Comparison of ENCODE assay signal across 6 cellular contexts in genomic region chr16:54964239-54964638, GRCh38. TPM values are rescaled to one million over a fixed set of nuclear protein-coding genes. Genes with fewer than 3 reads are reported as not detected.
"Had no signal": no experiment of that assay in that cellular context is flagged by ENCODE, and none has a peak within 500 bp of the region (broad histone marks: within the 10 kb centered on the region; RNA-seq: fewer than 3 reads in every experiment).

No MANE protein-coding gene starts in this region.

- H3K4me3 Mint-ChIP-seq: IgD-negative memory B cell had no signal

- H3K27ac ChIP-seq: HL-60 had no signal

- H3K27ac Mint-ChIP-seq: IgD-negative memory B cell had no signal

- FAIRE-seq: HTR-8/SVneo had no signal

- H3K27me3 Mint-ChIP-seq: IgD-negative memory B cell had no signal

- H3K4me1 Mint-ChIP-seq: IgD-negative memory B cell had no signal

- DNase-seq: IMR-90, KBM-7, KG1 had no signal

RNA-seq across cellular contexts. Expression of gene IRX5, which starts 33.6 kb away (rescaled TPM):
- total RNA-seq: IMR-90 had no signal
- polyA plus RNA-seq: IgD-negative memory B cell, IMR-90 had no signal
